17 cellular contexts compared by ENCODE assay signal in the genomic region with DNA sequence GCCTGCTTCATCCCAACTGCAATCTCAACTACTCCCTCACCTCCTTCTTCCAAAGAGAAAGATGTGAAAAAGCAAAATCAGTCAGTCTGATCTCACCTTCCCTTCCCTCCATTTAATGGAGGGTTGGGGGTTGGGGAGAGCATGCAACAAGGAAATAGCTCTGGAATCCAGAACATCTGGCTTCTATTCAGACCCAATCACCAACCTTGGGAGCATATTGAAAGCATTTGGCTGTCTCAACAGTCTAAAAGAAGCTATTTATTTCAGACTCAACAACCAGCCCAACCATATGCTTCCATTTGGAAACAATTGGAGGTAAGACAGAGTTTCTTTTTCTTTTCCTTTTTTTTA.
DNase-seq lines count a peak whose midpoint lies in the region; FAIRE-seq and TF ChIP-seq lines count a peak whose summit lies in the region.
"Had no signal": no experiment of that assay in that cellular context is flagged by ENCODE, and none has a peak within 500 bp of the region (broad histone marks: within the 10 kb centered on the region; RNA-seq: fewer than 3 reads in every experiment).

No MANE protein-coding gene starts in this region.

- H3K36me3 Mint-ChIP-seq in endothelial cell (ENCODE audit: low read depth, unreplicated experiment) (no peaks in the 10 kb centered on the region), nephron (ENCODE audit: low read depth) (no peaks in the 10 kb centered on the region)
- H3K36me3 Mint-ChIP-seq: activated naive CD4-positive, alpha-beta T cell treated with anti-CD3 and anti-CD28 coated beads, Interleukin-2, amount 50 U/mL, for 72 hours had no signal

- no peak for TF ChIP-seq POLR2A in esophagus muscularis mucosa (IDR thresholded peaks at IDR 0.05; ENCODE audit: low read depth)

- intact Hi-C loops in esophagus muscularis mucosa (cut with DNase I) = no loop called here

- no peaks in the 10 kb centered on the region for H3K27me3 Mint-ChIP-seq in endothelial cell (ENCODE audit: unreplicated experiment)
- H3K27me3 Mint-ChIP-seq in nephron (ENCODE audit: low read depth) = peaks cover 9% of the 10 kb centered on the region

- H3K9me3 Mint-ChIP-seq in endothelial cell (ENCODE audit: unreplicated experiment) (no peaks in the 10 kb centered on the region), nephron (peaks cover 8% of the 10 kb centered on the region)
- H3K9me3 Mint-ChIP-seq: activated naive CD4-positive, alpha-beta T cell treated with anti-CD3 and anti-CD28 coated beads, Interleukin-2, amount 50 U/mL, for 72 hours; stimulated activated naive CD8-positive, alpha-beta T cell treated with anti-CD3 and anti-CD28 coated beads, Interleukin-15, amount 100 ng/mL, for 72 hours had no signal

- no peak overlapping the region for H3K9ac ChIP-seq in HUES64 (ENCODE audit: low read depth, low read length)

- H3K4me3 Mint-ChIP-seq in endothelial cell (ENCODE audit: unreplicated experiment) = no peak overlapping the region
- H3K4me3 Mint-ChIP-seq in nephron = peak overlapping the region in 1 of 3 experiments; percentile 5
- H3K4me3 Mint-ChIP-seq: stimulated activated naive CD8-positive, alpha-beta T cell treated with anti-CD3 and anti-CD28 coated beads, Interleukin-15, amount 100 ng/mL, for 72 hours had no signal

- H3K36me3 ChIP-seq in HUES64 (ENCODE audit: insufficient read depth, low read length) (no peaks in the 10 kb centered on the region), esophagus muscularis mucosa (no peaks in the 10 kb centered on the region)

- peak overlapping the region; percentile 8; the same call in 1 of the 2 replicates for H3K4me3 ChIP-seq in HUES64 (ENCODE audit: low read length)
- no peak overlapping the region for H3K4me3 ChIP-seq in esophagus muscularis mucosa

- H3K27ac Mint-ChIP-seq in endothelial cell (ENCODE audit: unreplicated experiment) = peak overlapping the region; percentile 19
- H3K27ac Mint-ChIP-seq in nephron = peak overlapping the region; percentile 92 to 93 (median 93)
- H3K27ac Mint-ChIP-seq: activated naive CD4-positive, alpha-beta T cell treated with anti-CD3 and anti-CD28 coated beads, Interleukin-2, amount 50 U/mL, for 72 hours; stimulated activated naive CD8-positive, alpha-beta T cell treated with anti-CD3 and anti-CD28 coated beads, Interleukin-15, amount 100 ng/mL, for 72 hours had no signal

- DNase-seq in AG20443 (ENCODE audit: low spot score) (peak; percentile 64), endothelial cell (ENCODE audit: low spot score) (no peak), urothelium cell line (ENCODE audit: low spot score) (no peak), esophagus muscularis mucosa (ENCODE audit: extremely low spot score) (no peak), activated T-cell treated with anti-CD3 and anti-CD28 coated beads for 4 hours (no peak)
- DNase-seq in activated T-cell treated with anti-CD3 and anti-CD28 coated beads, Interleukin-2, amount 50 U/mL, for 48 hours = no peak
- DNase-seq: activated CD4-positive, CD25-positive, alpha-beta regulatory T cell; central memory CD4-positive, alpha-beta T cell; DND-41; HCEC 1CT; NCI-H187; NCI-H526; stimulated activated naive CD8-positive, alpha-beta T cell treated with anti-CD3 and anti-CD28 coated beads, Interleukin-15, amount 100 ng/mL, for 72 hours; T-helper 1 cell had no signal

- no peaks in the 10 kb centered on the region for H3K27me3 ChIP-seq in HUES64 (ENCODE audit: insufficient read depth, low read length)
- peaks cover 0 to 12% (median 0%) of the 10 kb centered on the region in 4 donors for H3K27me3 ChIP-seq in esophagus muscularis mucosa

- no peak for TF ChIP-seq CTCF in endothelial cell (IDR thresholded peaks at IDR 0.05; ENCODE audit: unreplicated experiment)
- no peak for TF ChIP-seq CTCF in nephron (IDR thresholded peaks at IDR 0.05; ENCODE audit: unreplicated experiment in 3 of 3)
- no peak for TF ChIP-seq CTCF in esophagus muscularis mucosa (IDR thresholded peaks at IDR 0.05)

- peaks cover 9% of the 10 kb centered on the region for H3K4me1 Mint-ChIP-seq in endothelial cell (ENCODE audit: unreplicated experiment)
- peaks cover 21% of the 10 kb centered on the region for H3K4me1 Mint-ChIP-seq in nephron
- H3K4me1 Mint-ChIP-seq: stimulated activated naive CD8-positive, alpha-beta T cell treated with anti-CD3 and anti-CD28 coated beads, Interleukin-15, amount 100 ng/mL, for 72 hours had no signal

- H3K27ac ChIP-seq in HUES64 (ENCODE audit: low read depth, low read length) (peak overlapping the region; percentile 19), esophagus muscularis mucosa (replicated peaks in 1 of 4) (no peak overlapping the region)

- no peak for TF ChIP-seq EP300 in esophagus muscularis mucosa (IDR thresholded peaks at IDR 0.05)

- 0 out of 2 replicates have a peak, but pooled peaks cover 3% of the 10 kb centered on the region for H3K9me3 ChIP-seq in HUES64 (ENCODE audit: insufficient read depth, low read depth, low read length)
- H3K9me3 ChIP-seq in esophagus muscularis mucosa = no peaks in the 10 kb centered on the region

- H3K4me1 ChIP-seq in HUES64 (ENCODE audit: insufficient read depth, low read length) (peaks cover 28% of the 10 kb centered on the region), esophagus muscularis mucosa (peaks cover 0 to 7% (median 3%) of the 10 kb centered on the region in 4 donors)

- FAIRE-seq in urothelium cell line (lab: Jason Lieb, UNC) = no peak
